ENCODE assay signal across 27 cellular contexts in the genomic region with DNA sequence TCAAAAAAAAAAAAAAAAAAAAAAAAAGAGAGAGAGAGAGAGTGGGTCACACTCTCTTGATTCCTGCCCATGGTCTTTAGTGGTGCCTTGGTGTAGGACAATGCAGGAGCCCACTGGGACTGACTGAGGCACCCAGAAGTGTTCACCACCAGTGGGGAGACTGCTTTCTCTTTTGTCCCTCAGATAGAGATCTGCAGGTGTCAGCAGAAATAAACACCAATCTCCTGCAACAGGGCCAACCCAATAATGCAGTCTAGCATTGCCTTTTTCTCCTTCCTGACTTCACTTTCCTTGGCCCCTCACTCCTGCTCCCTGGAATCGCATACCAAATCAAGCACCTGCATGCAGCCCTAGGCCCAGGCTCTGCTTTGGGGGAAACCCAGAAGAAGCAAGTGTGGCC.
"Had no signal": no experiment of that assay in that cellular context is flagged by ENCODE, and none has a peak within 500 bp of the region (broad histone marks: within the 10 kb centered on the region; RNA-seq: fewer than 3 reads in every experiment).

No MANE protein-coding gene starts in this region.

- DNase-seq: dermis blood vessel endothelial cell; dorsolateral prefrontal cortex; effector CD4-positive, alpha-beta T cell; effector memory CD4-positive, alpha-beta T cell; erythroblast; esophagus squamous epithelium; foreskin fibroblast; foreskin melanocyte; gastrocnemius medialis; glutamatergic neuron; head of caudate nucleus; heart right ventricle; hippocampal formation; left cardiac atrium; left lung; left ventricle myocardium superior; lower lobe of right lung; mesenchymal stem cell; mucosa of descending colon; naive B cell had no signal

- H3K4me1 Mint-ChIP-seq: mesothelial cell of epicardium, naive B cell had no signal

- H3K4me3 ChIP-seq: coronary artery, dorsolateral prefrontal cortex, esophagus squamous epithelium, gastrocnemius medialis, heart right ventricle, left lung, lower lobe of right lung, mucosa of descending colon had no signal

- ATAC-seq: esophagus mucosa, gastrocnemius medialis, heart right ventricle, left cardiac atrium, left lung, left ventricle myocardium superior, lower lobe of right lung, mucosa of descending colon had no signal

- H3K4me3 Mint-ChIP-seq: mesothelial cell of epicardium, naive B cell had no signal

- H3K4me1 ChIP-seq: esophagus squamous epithelium, gastrocnemius medialis, heart right ventricle, left lung, lower lobe of right lung had no signal

- H3K36me3 ChIP-seq: esophagus squamous epithelium, gastrocnemius medialis, heart right ventricle, left lung, lower lobe of right lung had no signal

- H3K27ac ChIP-seq: coronary artery, dorsolateral prefrontal cortex, epithelial cell of prostate, esophagus squamous epithelium, gastrocnemius medialis, heart right ventricle, left lung, lower lobe of right lung had no signal

- H3K9me3 ChIP-seq: esophagus squamous epithelium, gastrocnemius medialis, heart right ventricle, left lung, lower lobe of right lung, mucosa of descending colon had no signal

- H3K27me3 ChIP-seq: dorsolateral prefrontal cortex, esophagus squamous epithelium, gastrocnemius medialis, heart right ventricle, left lung had no signal

- H3K27ac Mint-ChIP-seq: mesothelial cell of epicardium, naive B cell had no signal

- FAIRE-seq: colon, islet of Langerhans, keratinocyte had no signal
